Comparison of ENCODE assay signal across 24 cellular contexts in the genomic region with DNA sequence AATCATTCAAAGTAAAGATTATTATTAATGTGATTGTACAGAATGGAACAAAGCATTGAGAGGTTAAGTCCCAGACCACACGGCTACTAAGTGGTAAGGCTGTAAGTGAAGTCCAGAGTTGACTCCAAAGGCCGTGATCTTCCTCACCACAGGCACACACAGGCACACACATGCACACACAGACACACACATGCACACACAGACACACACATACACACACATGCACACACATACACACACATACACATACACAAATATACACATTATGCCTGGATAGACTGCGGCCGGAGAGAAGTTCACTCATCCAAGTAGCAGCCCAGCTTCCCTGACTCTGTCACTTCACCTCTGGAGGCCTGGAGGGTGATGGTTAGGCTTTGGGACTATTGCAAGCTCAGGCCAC.
"Had no signal": no experiment of that assay in that cellular context is flagged by ENCODE, and none has a peak within 500 bp of the region (broad histone marks: within the 10 kb centered on the region; RNA-seq: fewer than 3 reads in every experiment).

No MANE protein-coding gene starts in this region.

- H3K27ac Mint-ChIP-seq: activated CD4-positive, alpha-beta T cell treated with anti-CD3 and anti-CD28 coated beads, Interleukin-2, amount 10 ng/mL, durations not matched to agents 24 days and 14 days; activated CD8-positive, alpha-beta T cell treated with anti-CD3 and anti-CD28 coated beads for 36 hours; activated naive CD4-positive, alpha-beta T cell treated with anti-CD3 and anti-CD28 coated beads for 36 hours; activated naive CD4-positive, alpha-beta T cell treated with anti-CD3 and anti-CD28 coated beads, Interleukin-2, amount 50 U/mL, for 72 hours; activated T-cell treated with anti-CD3 and anti-CD28 coated beads, Interleukin-2, amount 50 U/mL, for 24 hours; activated T-helper 1 cell treated with anti-CD3 and anti-CD28 coated beads, Interleukin-12 subunit alpha, Interleukin-12 subunit beta, Interleukin-2, Interleukin-4 antibody, amounts not matched to agents 30 ng/mL and 10 ng/mL and 1 ng/mL, durations not matched to agents 14 hours and 24 hours and 36 hours; brain had no signal

- H3K4me1 Mint-ChIP-seq: activated CD4-positive, alpha-beta T cell treated with anti-CD3 and anti-CD28 coated beads, Interleukin-2, amount 10 ng/mL, durations not matched to agents 24 days and 14 days; brain had no signal

- H3K9me3 ChIP-seq: adrenal gland, MG63 had no signal

- H3K27me3 Mint-ChIP-seq: activated CD4-positive, alpha-beta T cell treated with anti-CD3 and anti-CD28 coated beads, Interleukin-2, amount 10 ng/mL, durations not matched to agents 24 days and 14 days; activated T-cell treated with anti-CD3 and anti-CD28 coated beads, Interleukin-2, amount 50 U/mL, for 24 hours; brain had no signal

- H3K9me3 Mint-ChIP-seq: activated naive CD4-positive, alpha-beta T cell treated with anti-CD3 and anti-CD28 coated beads for 36 hours had no signal

- H3K27me3 ChIP-seq: adrenal gland, MG63, SJCRH30 had no signal

- FAIRE-seq: astrocyte, bronchial epithelial cell had no signal

- H3K36me3 Mint-ChIP-seq: activated naive CD4-positive, alpha-beta T cell treated with anti-CD3 and anti-CD28 coated beads, Interleukin-2, amount 50 U/mL, for 72 hours; brain had no signal

- ATAC-seq: activated CD8-positive, alpha-beta T cell treated with anti-CD3 and anti-CD28 coated beads for 36 hours; activated naive CD4-positive, alpha-beta T cell treated with anti-CD3 and anti-CD28 coated beads, Interleukin-2, amount 50 U/mL, for 72 hours; Panc1 had no signal

- H3K27ac ChIP-seq: SJCRH30, SK-N-MC had no signal

- DNase-seq: activated CD4-positive, alpha-beta T cell treated with anti-CD3 and anti-CD28 coated beads, Interleukin-2, amount 50 U/mL, for 4 hours; activated CD8-positive, alpha-beta T cell treated with anti-CD3 and anti-CD28 coated beads for 36 hours; activated gamma-delta T cell treated with Interleukin-2 at 50 U/mL for 16 hours; activated naive CD4-positive, alpha-beta T cell treated with anti-CD3 and anti-CD28 coated beads for 36 hours; activated T-cell treated with anti-CD3 and anti-CD28 coated beads, Interleukin-2, amount 50 U/mL, for 24 hours; KG1; MG63; NCI-H1092; NCI-H1436 treated with DMSO at 0.1 percent for 48 hours; NCI-H2029; NCI-H345; NCI-H524 treated with DMSO at 0.1 percent for 48 hours; SHP77; SJCRH30; T1000 had no signal

- H3K36me3 ChIP-seq: adrenal gland, MG63, SJCRH30 had no signal

- H3K4me3 Mint-ChIP-seq: activated CD4-positive, alpha-beta T cell treated with anti-CD3 and anti-CD28 coated beads, Interleukin-2, amount 10 ng/mL, durations not matched to agents 24 days and 14 days; activated CD8-positive, alpha-beta T cell treated with anti-CD3 and anti-CD28 coated beads for 36 hours; activated naive CD4-positive, alpha-beta T cell treated with anti-CD3 and anti-CD28 coated beads for 36 hours; activated T-cell treated with anti-CD3 and anti-CD28 coated beads, Interleukin-2, amount 50 U/mL, for 24 hours; activated T-helper 1 cell treated with anti-CD3 and anti-CD28 coated beads, Interleukin-12 subunit alpha, Interleukin-12 subunit beta, Interleukin-2, Interleukin-4 antibody, amounts not matched to agents 30 ng/mL and 10 ng/mL and 1 ng/mL, durations not matched to agents 14 hours and 24 hours and 36 hours; brain had no signal

- H3K4me1 ChIP-seq: adrenal gland, SJCRH30 had no signal

- H3K4me3 ChIP-seq: adrenal gland, MG63, SJCRH30, SK-N-MC had no signal
